Comparison of ENCODE assay signal across 13 cellular contexts in the genomic region with DNA sequence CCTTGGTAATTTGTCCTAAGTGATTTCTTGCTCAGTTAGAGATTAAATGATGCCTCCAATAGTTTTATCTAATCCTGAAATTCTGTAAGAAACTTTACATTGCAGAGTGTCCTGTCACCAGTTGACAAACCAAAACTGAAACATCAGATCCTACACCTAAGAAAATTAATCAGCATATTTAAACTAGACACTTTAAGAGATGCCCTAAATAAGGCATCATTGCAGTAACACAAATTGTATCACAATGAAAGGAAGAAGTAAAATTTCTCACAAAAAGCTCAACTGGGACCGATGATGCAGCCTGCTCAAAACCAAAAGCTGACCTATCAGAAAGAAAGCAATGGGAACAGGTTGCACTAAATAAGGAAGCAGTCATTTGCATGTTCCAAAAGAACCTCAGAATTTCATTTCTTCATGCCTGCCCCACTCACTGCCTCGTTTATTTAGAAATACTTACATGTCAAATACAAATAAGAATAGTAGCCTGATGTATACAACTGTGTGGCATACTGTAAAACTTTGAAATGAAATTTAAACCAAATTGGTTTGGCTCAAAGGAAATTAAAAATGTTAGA. TPM values are rescaled to one million over a fixed set of nuclear protein-coding genes. Genes with fewer than 3 reads are reported as not detected.
A peak's percentile ranks its signal among the peaks of the same experiment; 100 is the strongest.
DNase-seq lines count a peak whose midpoint lies in the region; ATAC-seq and TF ChIP-seq lines count a peak whose summit lies in the region.
"Had no signal": no experiment of that assay in that cellular context is flagged by ENCODE, and none has a peak within 500 bp of the region (broad histone marks: within the 10 kb centered on the region; RNA-seq: fewer than 3 reads in every experiment).

No MANE protein-coding gene starts in this region.

- peak overlapping the region; percentile 78 for H3K4me3 Mint-ChIP-seq in stimulated activated naive CD8-positive, alpha-beta T cell treated with anti-CD3 and anti-CD28 coated beads, Interleukin-15, Interleukin-2, amounts not matched to agents 100 ng/mL and 50 ng/mL, for 24 hours
- H3K4me3 Mint-ChIP-seq in activated CD8-positive, alpha-beta T cell treated with anti-CD3 and anti-CD28 coated beads, Interleukin-2, amount 10 ng/mL, durations not matched to agents 7 days and 5 days, result peak overlapping the region; percentile 73
- H3K4me3 Mint-ChIP-seq in stimulated activated naive CD8-positive, alpha-beta T cell treated with anti-CD3 and anti-CD28 coated beads, Interleukin-15, amount 100 ng/mL, for 72 hours, result peak overlapping the region; percentile 70
- H3K4me3 Mint-ChIP-seq: dendritic cell treated with granulocyte-macrophage colony-stimulating factor and Interleukin-4, amounts not matched to agents 40 ng/mL and 50 ng/mL, for 4 days had no signal

- TF ChIP-seq CTCF in A673 (conservative IDR thresholded peaks at IDR 0.05; ENCODE audit: low read depth, low read length), result no peak

- peak overlapping the region; percentile 87 for H3K27ac Mint-ChIP-seq in stimulated activated naive CD8-positive, alpha-beta T cell treated with anti-CD3 and anti-CD28 coated beads, Interleukin-15, Interleukin-2, amounts not matched to agents 100 ng/mL and 50 ng/mL, for 24 hours
- H3K27ac Mint-ChIP-seq in activated CD8-positive, alpha-beta T cell treated with anti-CD3 and anti-CD28 coated beads, Interleukin-2, amount 10 ng/mL, durations not matched to agents 7 days and 5 days, result peak overlapping the region; percentile 81
- peak overlapping the region in 1 of 2 donors; percentile 55 for H3K27ac Mint-ChIP-seq in stimulated activated naive CD8-positive, alpha-beta T cell treated with anti-CD3 and anti-CD28 coated beads, Interleukin-15, amount 100 ng/mL, for 72 hours
- H3K27ac Mint-ChIP-seq: dendritic cell treated with granulocyte-macrophage colony-stimulating factor and Interleukin-4, amounts not matched to agents 40 ng/mL and 50 ng/mL, for 4 days had no signal

- BruUV-seq in A673 (replicated peaks; lab: Mats Ljungman, UMichigan), result no TSS peak

- peaks cover 10% of the 10 kb centered on the region for H3K27me3 ChIP-seq in A673 (replicated peaks; ENCODE audit: insufficient read depth, low read depth, low read length, poor library complexity)

- no peaks in the 10 kb centered on the region for H3K9me3 ChIP-seq in A673 (ENCODE audit: low read depth, low read length, poor library complexity, severe bottlenecking)

- peaks cover 50% of the 10 kb centered on the region for H3K36me3 Mint-ChIP-seq in stimulated activated naive CD8-positive, alpha-beta T cell treated with anti-CD3 and anti-CD28 coated beads, Interleukin-15, Interleukin-2, amounts not matched to agents 100 ng/mL and 50 ng/mL, for 24 hours (ENCODE audit: low read depth)
- H3K36me3 Mint-ChIP-seq in activated CD8-positive, alpha-beta T cell treated with anti-CD3 and anti-CD28 coated beads, Interleukin-2, amount 10 ng/mL, durations not matched to agents 7 days and 5 days (ENCODE audit: low read depth), result peaks cover 26% of the 10 kb centered on the region

- intact Hi-C loops in A673 (cut with micrococcal nuclease; ENCODE audit: unreplicated experiment), result no loop called here

- POLR2A ChIA-PET in activated CD8-positive, alpha-beta T cell treated with anti-CD3 and anti-CD28 coated beads, Interleukin-2, amount 10 ng/mL, durations not matched to agents 7 days and 5 days (lab: Charles Lee), result interaction anchor here (1.1 to 1.2 kb wide), 2 partner anchors 12 to 14 kb away, joined by 5 to 7 read pairs; a partner anchor contains a TSS
- POLR2A ChIA-PET in A673 (lab: Charles Lee; ENCODE audit: low non-redundant PET), result no interaction called here

- no peaks in the 10 kb centered on the region for H3K27me3 Mint-ChIP-seq in stimulated activated naive CD8-positive, alpha-beta T cell treated with anti-CD3 and anti-CD28 coated beads, Interleukin-15, Interleukin-2, amounts not matched to agents 100 ng/mL and 50 ng/mL, for 24 hours
- H3K27me3 Mint-ChIP-seq in activated CD8-positive, alpha-beta T cell treated with anti-CD3 and anti-CD28 coated beads, Interleukin-2, amount 10 ng/mL, durations not matched to agents 7 days and 5 days (ENCODE audit: low read depth), result no peaks in the 10 kb centered on the region
- H3K27me3 Mint-ChIP-seq in stimulated activated naive CD8-positive, alpha-beta T cell treated with anti-CD3 and anti-CD28 coated beads, Interleukin-15, amount 100 ng/mL, for 72 hours, result no peaks in the 10 kb centered on the region

- no peaks in the 10 kb centered on the region for H3K4me1 ChIP-seq in A673 (ENCODE audit: insufficient read depth, low read length, poor library complexity, severe bottlenecking)

- CTCF ChIA-PET in activated CD8-positive, alpha-beta T cell treated with anti-CD3 and anti-CD28 coated beads, Interleukin-2, amount 10 ng/mL, durations not matched to agents 7 days and 5 days (lab: Charles Lee), result interaction anchor here (1.0 kb wide), 1 partner anchor 12 kb away, joined by 3 read pairs; no protein-coding TSS in a partner anchor
- CTCF ChIA-PET in A673 (lab: Charles Lee), result no interaction called here

- H3K4me3 ChIP-seq in A673 (ENCODE audit: low read depth, low read length, poor library complexity, severe bottlenecking), result no peak overlapping the region

- no peak for ATAC-seq in stimulated activated naive CD8-positive, alpha-beta T cell treated with anti-CD3 and anti-CD28 coated beads, Interleukin-15, Interleukin-2, amounts not matched to agents 100 U/mL and 50 U/mL, for 24 hours
- peak; percentile 27 for ATAC-seq in HG02798 (IDR thresholded peaks at IDR 0.05; ENCODE audit: poor library complexity, unreplicated experiment)
- ATAC-seq in activated CD8-positive, alpha-beta T cell treated with anti-CD3 and anti-CD28 coated beads, Interleukin-2, amount 10 ng/mL, durations not matched to agents 7 days and 5 days, result no peak
- ATAC-seq in stimulated activated naive CD8-positive, alpha-beta T cell treated with anti-CD3 and anti-CD28 coated beads, Interleukin-15, amount 100 ng/mL, for 72 hours, result peak; percentile 28

- H3K36me3 ChIP-seq in A673 (ENCODE audit: insufficient read depth, low read length, poor library complexity, severe bottlenecking), result no peaks in the 10 kb centered on the region

- no peak for DNase-seq in stimulated activated naive CD8-positive, alpha-beta T cell treated with anti-CD3 and anti-CD28 coated beads, Interleukin-15, Interleukin-2, amounts not matched to agents 100 U/mL and 50 U/mL, for 24 hours
- no peak for DNase-seq in activated CD8-positive, alpha-beta T cell treated with anti-CD3 and anti-CD28 coated beads, Interleukin-2, amount 10 ng/mL, durations not matched to agents 7 days and 5 days
- no peak for DNase-seq in stimulated activated naive CD8-positive, alpha-beta T cell treated with anti-CD3 and anti-CD28 coated beads, Interleukin-15, amount 100 ng/mL, for 72 hours
- DNase-seq in NCI-H187 (lab: John Stamatoyannopoulos, UW), result no peak
- DNase-seq in GM03348 (ENCODE audit: low spot score), result no peak
- DNase-seq in A673 (ENCODE audit: low spot score), result no peak
- DNase-seq: activated CD4-positive, alpha-beta T cell treated with anti-CD3 and anti-CD28 coated beads for 1 hour; NCI-H1092; NCI-H446 treated with DMSO at 0.1 percent for 48 hours; stimulated activated CD4-positive, alpha-beta T cell treated with anti-CD3 and anti-CD28 coated beads, Interleukin-4, amount 100 ng/mL, for 24 hours had no signal

- H3K4me1 Mint-ChIP-seq in stimulated activated naive CD8-positive, alpha-beta T cell treated with anti-CD3 and anti-CD28 coated beads, Interleukin-15, Interleukin-2, amounts not matched to agents 100 ng/mL and 50 ng/mL, for 24 hours (ENCODE audit: low read depth), result peaks cover 100% of the 10 kb centered on the region
- peaks cover 76% of the 10 kb centered on the region for H3K4me1 Mint-ChIP-seq in activated CD8-positive, alpha-beta T cell treated with anti-CD3 and anti-CD28 coated beads, Interleukin-2, amount 10 ng/mL, durations not matched to agents 7 days and 5 days (ENCODE audit: low read depth)
- H3K4me1 Mint-ChIP-seq in stimulated activated naive CD8-positive, alpha-beta T cell treated with anti-CD3 and anti-CD28 coated beads, Interleukin-15, amount 100 ng/mL, for 72 hours, result peaks cover 80% of the 10 kb centered on the region

- no peak overlapping the region for H3K27ac ChIP-seq in A673 (ENCODE audit: low read depth, low read length, poor library complexity, severe bottlenecking)

- no peaks in the 10 kb centered on the region for H3K9me3 Mint-ChIP-seq in stimulated activated naive CD8-positive, alpha-beta T cell treated with anti-CD3 and anti-CD28 coated beads, Interleukin-15, Interleukin-2, amounts not matched to agents 100 ng/mL and 50 ng/mL, for 24 hours
- peaks cover 5% of the 10 kb centered on the region for H3K9me3 Mint-ChIP-seq in activated CD8-positive, alpha-beta T cell treated with anti-CD3 and anti-CD28 coated beads, Interleukin-2, amount 10 ng/mL, durations not matched to agents 7 days and 5 days (ENCODE audit: insufficient read depth)
- no peaks in the 10 kb centered on the region for H3K9me3 Mint-ChIP-seq in stimulated activated naive CD8-positive, alpha-beta T cell treated with anti-CD3 and anti-CD28 coated beads, Interleukin-15, amount 100 ng/mL, for 72 hours
- H3K9me3 Mint-ChIP-seq: dendritic cell treated with granulocyte-macrophage colony-stimulating factor and Interleukin-4, amounts not matched to agents 40 ng/mL and 50 ng/mL, for 4 days had no signal

RNA-seq across cellular contexts. Expression of a gene that starts 12.1 kb away (rescaled TPM):
- total RNA-seq in activated CD8-positive, alpha-beta T cell treated with anti-CD3 and anti-CD28 coated beads, Interleukin-2, amount 10 ng/mL, durations not matched to agents 7 days and 5 days, result 10 to 100 TPM; 22.8 to 23.1 TPM
- 3.1 and 3.2 TPM in 2 replicates for total RNA-seq in A673 (2021)

Comparison
In these comparisons a context has a peak if more than half of its experiments do, and no peak if none do; other contexts are left out.
1. ATAC-seq: peak in HG02798 (single experiment) and stimulated activated naive CD8-positive, alpha-beta T cell treated with anti-CD3 and anti-CD28 coated beads, Interleukin-15, amount 100 ng/mL, for 72 hours (single experiment); none in stimulated activated naive CD8-positive, alpha-beta T cell treated with anti-CD3 and anti-CD28 coated beads, Interleukin-15, Interleukin-2, amounts not matched to agents 100 U/mL and 50 U/mL, for 24 hours (single experiment) and activated CD8-positive, alpha-beta T cell treated with anti-CD3 and anti-CD28 coated beads, Interleukin-2, amount 10 ng/mL, durations not matched to agents 7 days and 5 days (single experiment).
2. Peak in every context shown above with its lines, with median percentiles within 50 percentile points of each other: H3K4me3 Mint-ChIP-seq.